8 cellular contexts compared by ENCODE assay signal in the genomic region with DNA sequence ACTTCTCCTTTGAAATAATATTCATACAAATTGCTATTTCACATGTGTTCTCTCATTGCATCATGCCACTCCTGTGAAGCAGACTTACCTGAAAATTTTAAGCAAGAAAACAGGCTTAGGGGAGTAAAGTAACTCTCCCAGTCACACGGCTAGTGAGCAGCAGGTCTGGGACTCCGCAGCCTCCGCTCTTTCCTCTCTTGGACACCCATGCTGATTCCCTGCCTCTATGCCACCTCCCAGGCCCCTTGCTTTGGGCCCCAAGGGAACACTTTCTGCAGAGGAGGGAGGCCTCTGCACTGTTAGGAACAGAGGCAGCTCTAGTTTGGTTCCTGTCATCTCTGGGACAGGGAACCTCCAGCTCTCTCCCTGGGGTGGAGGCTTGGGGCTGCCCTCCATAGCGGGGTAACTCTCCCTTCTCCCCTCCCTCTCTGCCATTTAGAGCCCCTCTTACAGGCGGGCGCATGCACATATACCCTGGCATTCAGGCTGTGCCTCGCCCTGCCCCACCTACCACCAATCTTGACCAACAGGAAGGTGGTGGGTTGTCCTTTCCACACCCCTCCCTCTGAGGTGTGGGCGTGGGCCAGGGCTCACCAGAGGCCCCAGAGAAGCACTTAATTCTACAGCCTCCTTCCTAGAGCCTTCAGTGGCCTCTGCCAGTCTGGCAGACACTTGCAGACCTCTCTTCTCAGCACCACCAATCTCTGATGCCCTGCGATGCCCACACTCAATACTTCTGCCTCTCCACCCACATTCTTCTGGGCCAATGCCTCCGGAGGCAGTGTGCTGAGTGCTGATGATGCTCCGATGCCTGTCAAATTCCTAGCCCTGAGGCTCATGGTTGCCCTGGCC. TPM values are rescaled to one million over a fixed set of nuclear protein-coding genes. Genes with fewer than 3 reads are reported as not detected.
DNase-seq lines count a peak whose midpoint lies in the region; TF ChIP-seq lines count a peak whose summit lies in the region.

Gene RXFP4, plus strand, starts transcription at position 646 of the 852 bp plus-strand sequence. Its CDS starts 72 bp downstream, at position 718.

- peak within 1 kb of the TSS; percentile 56 for H3K27ac Mint-ChIP-seq in nephron progenitor cell

- CTCF ChIA-PET in GM10248 (lab: Yijun Ruan, JAX): interaction anchor here (0.9 to 3.8 kb wide), 6 partner anchors 10 to 124 kb away, joined by 3 to 51 read pairs (median 3); partner anchors contain the start of gene UBQLN4

- TF ChIP-seq CTCF in GM10248 (IDR thresholded peaks at IDR 0.05; ENCODE audit: control extremely low read depth, extremely low read depth, low read depth, missing control alignments) (no peak), nephron progenitor cell (IDR thresholded peaks at IDR 0.05) (no peak)

- DNase-seq in GM10248 (ENCODE audit: extremely low spot score): peak; percentile 37
- DNase-seq in NCI-H460 (ENCODE audit: extremely low read depth, low read depth): peak; percentile 80
- no peak for DNase-seq in caudate nucleus (lab: John Stamatoyannopoulos, UW)
- DNase-seq in nephron progenitor cell: no peak
- no peak for DNase-seq in NCI-H1048 (lab: John Stamatoyannopoulos, UW)
- no peak for DNase-seq in NCI-H2029 (lab: John Stamatoyannopoulos, UW)
- DNase-seq in H4 (ENCODE audit: low spot score): no peak
- DNase-seq in anterior cingulate cortex (lab: John Stamatoyannopoulos, UW): no peak

- peaks cover 62% of the 10 kb centered on the region for H3K4me1 Mint-ChIP-seq in nephron progenitor cell

- H3K9me3 Mint-ChIP-seq in nephron progenitor cell: no peaks in the 10 kb centered on the region

- POLR2A ChIA-PET in GM10248 (lab: Yijun Ruan, JAX): interaction anchor here (0.7 to 0.9 kb wide), 3 partner anchors 18 to 75 kb away, joined by 3 to 4 read pairs (median 3); no protein-coding TSS in a partner anchor

- H3K36me3 Mint-ChIP-seq in nephron progenitor cell (ENCODE audit: low read depth): no peaks in the 10 kb centered on the region

- H3K4me3 Mint-ChIP-seq in nephron progenitor cell: peak within 1 kb of the TSS; percentile 52

- H3K27me3 Mint-ChIP-seq in nephron progenitor cell (ENCODE audit: low read depth, poor library complexity): peaks cover 6% of the 10 kb centered on the region

- peak within 1 kb of the TSS; percentile 50 for H3K27ac ChIP-seq in caudate nucleus (ENCODE audit: low read depth, low read length)

RNA-seq across cellular contexts. Expression of gene RXFP4, which starts in this region (rescaled TPM):
- not detected in 2 replicates for total RNA-seq in NCI-H460 (2014; rRNA removed; shearing (Covaris generic))
- polyA plus RNA-seq in NCI-H460 (2014; cell fraction: nucleus; rRNA removed): 0.50 and 0.86 TPM in 2 replicates
- not detected in 2 replicates for total RNA-seq in H4 (2014; rRNA removed; shearing (Covaris generic))

Comparison
In these comparisons a context has a peak if more than half of its experiments do, and no peak if none do; other contexts are left out.
1. Peak in DNase-seq in NCI-H460; RNA of the gene not detected or under 1 TPM.